Comparison of ENCODE assay signal across 22 cellular contexts in genomic region chr20:35007413-35007812, GRCh38. TPM values are rescaled to one million over a fixed set of nuclear protein-coding genes. Genes with fewer than 3 reads are reported as not detected.
A peak's percentile ranks its signal among the peaks of the same experiment; 100 is the strongest.
DNase-seq lines count a peak whose midpoint lies in the region; ATAC-seq and TF ChIP-seq lines count a peak whose summit lies in the region.
"Had no signal": no experiment of that assay in that cellular context is flagged by ENCODE, and none has a peak within 500 bp of the region (broad histone marks: within the 10 kb centered on the region; RNA-seq: fewer than 3 reads in every experiment).

No MANE protein-coding gene starts in this region.

- DNase-seq in breast epithelium (ENCODE audit: low spot score in 2 of 2): no peak
- no peak for DNase-seq in mammary epithelial cell
- peak; percentile 28 for DNase-seq in Right ventricle myocardium superior
- no peak for DNase-seq in neuronal stem cell (ENCODE audit: low spot score)
- DNase-seq in uterus: peak; percentile 9
- no peak for DNase-seq in retina
- DNase-seq: erythroblast; foreskin keratinocyte; hypothalamus; naive thymus-derived CD4-positive, alpha-beta T cell; NCI-H1092; NCI-H1930; NCI-H446; NK-92 treated with Interleukin-12 subunit alpha and Interleukin-12 subunit beta, amount 100 ng/mL, for 24 hours; small intestine; stimulated activated CD4-positive, alpha-beta T cell treated with anti-CD3 and anti-CD28 coated beads, Interleukin-2, amount 100 ng/mL, for 48 hours; stomach had no signal

- H2BK5ac ChIP-seq in neuronal stem cell (ENCODE audit: low read length): no peak overlapping the region

- no TSS peak for BruUV-seq in mammary epithelial cell (replicated peaks; lab: Mats Ljungman, UMichigan)

- no peak overlapping the region for H3K18ac ChIP-seq in neuronal stem cell (ENCODE audit: low read length)

- H3K14ac ChIP-seq in neuronal stem cell (ENCODE audit: low read length): no peak overlapping the region

- H2AK5ac ChIP-seq in neuronal stem cell (ENCODE audit: low read depth, low read length): no peak overlapping the region

- no peak overlapping the region for H2BK15ac ChIP-seq in neuronal stem cell (ENCODE audit: low read length)

- no peak overlapping the region for H2AFZ ChIP-seq in mammary epithelial cell (ENCODE audit: low read depth, low read length)
- no peak overlapping the region for H2AFZ ChIP-seq in neuronal stem cell (ENCODE audit: low read length)

- no peaks in the 10 kb centered on the region for H4K20me1 ChIP-seq in mammary epithelial cell (ENCODE audit: insufficient read depth, low read length)

- H4K91ac ChIP-seq in neuronal stem cell (ENCODE audit: low read depth, low read length, poor library complexity): no peak overlapping the region

- H3K9me3 ChIP-seq in breast epithelium (no peaks in the 10 kb centered on the region), mammary epithelial cell (replicated peaks; ENCODE audit: insufficient read depth, low read length) (no peaks in the 10 kb centered on the region), neuronal stem cell (replicated peaks in 1 of 2; ENCODE audit: control insufficient read depth in 2 of 2, insufficient read depth in 1 of 2, low read depth in 1 of 2, low read length in 2 of 2) (no peaks in the 10 kb centered on the region), uterus (no peaks in the 10 kb centered on the region)
- H3K9me3 ChIP-seq: BLaER1 treated with 17β-estradiol and CSF1 and Interleukin-3, amounts not matched to agents 10 nM and 100 nM; stomach had no signal

- peak overlapping the region; percentile 34 for H3K23ac ChIP-seq in neuronal stem cell (ENCODE audit: low read depth, low read length, poor library complexity)

- peak; percentile 3 for ATAC-seq in Right ventricle myocardium superior (ENCODE audit: poor library complexity)
- no peak for ATAC-seq in HG03521 (IDR thresholded peaks at IDR 0.05; ENCODE audit: unreplicated experiment)
- ATAC-seq in GM18498 (IDR thresholded peaks at IDR 0.05; ENCODE audit: unreplicated experiment): no peak
- ATAC-seq: activated CD4-positive, CD25-positive, alpha-beta regulatory T cell treated with anti-CD3 and anti-CD28 coated beads, Interleukin-2, amount 50 U/mL, for 24 hours; foreskin keratinocyte; naive thymus-derived CD4-positive, alpha-beta T cell; SK-N-SH treated with all-trans-retinoic acid at 6 μM for 48 hours had no signal

- no peak overlapping the region for H2BK120ac ChIP-seq in neuronal stem cell (ENCODE audit: low read depth, low read length)

- H2BK12ac ChIP-seq in neuronal stem cell (ENCODE audit: low read length): no peak overlapping the region

- H3K4ac ChIP-seq in neuronal stem cell (ENCODE audit: low read length): no peak overlapping the region

- in situ Hi-C loops in mammary epithelial cell (cut with MboI; ENCODE audit: low sequenced_read_pairs in 2 of 2): no loop called here

- CTCF ChIA-PET in mammary epithelial cell (lab: Charles Lee; ENCODE audit: low non-redundant PET): no interaction called here

- no peak overlapping the region for H4K8ac ChIP-seq in neuronal stem cell (ENCODE audit: low read depth, low read length)

- dilution Hi-C loops in mammary epithelial cell (cut with HindIII; ENCODE audit: low sequenced_read_pairs): no loop called here

- no peaks in the 10 kb centered on the region for H3K27me3 ChIP-seq in breast epithelium
- no peaks in the 10 kb centered on the region for H3K27me3 ChIP-seq in mammary epithelial cell (ENCODE audit: insufficient read depth, low read length)
- H3K27me3 ChIP-seq in neuronal stem cell (ENCODE audit: control insufficient read depth in 3 of 3, insufficient read depth in 3 of 3, low read depth in 1 of 3, low read length in 3 of 3): no peaks in the 10 kb centered on the region
- no peaks in the 10 kb centered on the region for H3K27me3 ChIP-seq in uterus
- H3K27me3 ChIP-seq: BLaER1 treated with 17β-estradiol and CSF1 and Interleukin-3, amounts not matched to agents 10 nM and 100 nM; foreskin keratinocyte; stomach had no signal

- TF ChIP-seq POLR2A in breast epithelium (IDR thresholded peaks at IDR 0.05) (no peak), uterus (IDR thresholded peaks at IDR 0.05) (no peak)

- no peaks in the 10 kb centered on the region for H3K4me1 ChIP-seq in breast epithelium
- no peaks in the 10 kb centered on the region for H3K4me1 ChIP-seq in mammary epithelial cell (ENCODE audit: insufficient read depth, low read length)
- no peaks in the 10 kb centered on the region for H3K4me1 ChIP-seq in neuronal stem cell (ENCODE audit: control insufficient read depth in 2 of 2, insufficient read depth in 1 of 2, low read depth in 1 of 2, low read length in 2 of 2)
- H3K4me1 ChIP-seq in uterus: no peaks in the 10 kb centered on the region
- H3K4me1 ChIP-seq: foreskin keratinocyte had no signal

- peaks cover 4% of the 10 kb centered on the region for H3K79me1 ChIP-seq in neuronal stem cell (ENCODE audit: low read depth, low read length)

- H3K36me3 ChIP-seq in breast epithelium (peaks cover 32% of the 10 kb centered on the region), mammary epithelial cell (ENCODE audit: insufficient read depth, low read length) (peaks cover 38% of the 10 kb centered on the region), neuronal stem cell (replicated peaks in 1 of 2; ENCODE audit: control insufficient read depth in 2 of 2, insufficient read depth in 2 of 2, low read length in 2 of 2) (peaks cover 78 to 97% of the 10 kb centered on the region in 2 donors), uterus (no peaks in the 10 kb centered on the region)

- H3K9ac ChIP-seq in mammary epithelial cell (ENCODE audit: insufficient read depth, low read length): no peak overlapping the region
- no peak overlapping the region for H3K9ac ChIP-seq in neuronal stem cell (ENCODE audit: low read depth, low read length, poor library complexity)
- H3K9ac ChIP-seq: BLaER1 treated with 17β-estradiol and CSF1 and Interleukin-3, amounts not matched to agents 10 nM and 100 nM had no signal

- no peaks in the 10 kb centered on the region for H3K79me2 ChIP-seq in mammary epithelial cell (ENCODE audit: insufficient read depth, low read length)

- intact Hi-C loops in breast epithelium (cut with DNase I; ENCODE audit: low total_unique reads) (no loop called here), mammary epithelial cell (cut with micrococcal nuclease) (no loop called here), Right ventricle myocardium superior (cut with DNase I) (loop anchor here (5.0 kb wide), 1 partner anchor 135 kb away; the partner anchor contains the start of gene GGT7), uterus (cut with DNase I; ENCODE audit: low total_unique reads) (no loop called here)

- H3K4me3 ChIP-seq in breast epithelium (no peak overlapping the region), mammary epithelial cell (replicated peaks in 1 of 3; ENCODE audit: insufficient read depth in 1 of 3, low read depth in 2 of 3, low read length in 3 of 3) (no peak overlapping the region), neuronal stem cell (ENCODE audit: low read length in 2 of 2) (no peak overlapping the region), uterus (no peak overlapping the region)
- H3K4me3 ChIP-seq: BLaER1 treated with 17β-estradiol and CSF1 and Interleukin-3, amounts not matched to agents 10 nM and 100 nM; stomach had no signal

- H3K4me2 ChIP-seq in mammary epithelial cell (ENCODE audit: insufficient read depth, low read depth, low read length): no peak overlapping the region
- no peak overlapping the region for H3K4me2 ChIP-seq in neuronal stem cell (ENCODE audit: insufficient read depth, low read length, poor library complexity, severe bottlenecking)
- H3K4me2 ChIP-seq: BLaER1 treated with 17β-estradiol and CSF1 and Interleukin-3, amounts not matched to agents 10 nM and 100 nM had no signal

- WGBS in mammary epithelial cell (ENCODE audit: low coverage, missing lambda C conversion rate): 78% methylated on average over 9 of the region's 9 CpGs
- WGBS in neuronal stem cell (ENCODE audit: extremely low coverage in 2 of 2, insufficient read length in 2 of 2, insufficient replicate concordance in 1 of 2), 2 donors: no CpG with 5 or more reads among the region's 9 CpGs

- H3K27ac ChIP-seq in breast epithelium: peak overlapping the region; percentile 19 to 27
- no peak overlapping the region for H3K27ac ChIP-seq in mammary epithelial cell (ENCODE audit: insufficient read depth, low read depth, low read length)
- H3K27ac ChIP-seq in neuronal stem cell (replicated peaks; ENCODE audit: low read length): no peak overlapping the region
- no peak overlapping the region for H3K27ac ChIP-seq in uterus
- H3K27ac ChIP-seq: BLaER1 treated with 17β-estradiol and CSF1 and Interleukin-3, amounts not matched to agents 10 nM and 100 nM; foreskin keratinocyte; stomach had no signal

- no peak for TF ChIP-seq CTCF in breast epithelium (IDR thresholded peaks at IDR 0.05)
- no peak for TF ChIP-seq CTCF in mammary epithelial cell (conservative IDR thresholded peaks at IDR 0.05 in 1 of 2, IDR thresholded peaks at IDR 0.05 in 1 of 2; ENCODE audit: extremely low read depth in 1 of 2, insufficient read depth in 1 of 2, low read depth in 1 of 2, low read length in 2 of 2)
- TF ChIP-seq CTCF in uterus (IDR thresholded peaks at IDR 0.05): no peak

RNA-seq across cellular contexts. Expression of gene MYH7B, which starts 51.7 kb away (rescaled TPM):
- total RNA-seq in breast epithelium (1 to 10 TPM in 1 of 3 donors, under 1 TPM in 2; 0.66 to 1.1 (median 0.73) TPM), mammary epithelial cell (under 1 TPM; under 0.01 to 0.28 TPM), Right ventricle myocardium superior (222 TPM), uterus (1 to 10 TPM in 1 of 4 donors, under 1 TPM in 2, not detected in 1; 0.41 to 3.0 (median 0.51) TPM)
- polyA plus RNA-seq in mammary epithelial cell: 0.11 TPM
- polyA minus RNA-seq in mammary epithelial cell: not detected
- polyA plus RNA-seq in neuronal stem cell (2013, experiment 1 of 2): 0.35 TPM
- polyA plus RNA-seq in neuronal stem cell (2013, experiment 2 of 2): 0.42 TPM

RNA-seq across cellular contexts. Expression of gene GSS, which starts 51.8 kb away (rescaled TPM):
- 10 to 100 TPM; 33.4 to 61.9 (median 53.7) TPM for total RNA-seq in breast epithelium
- total RNA-seq in mammary epithelial cell: 100 to 1,000 TPM; 102 to 115 TPM
- 127 TPM for polyA plus RNA-seq in mammary epithelial cell
- 147 TPM for polyA minus RNA-seq in mammary epithelial cell
- 15.7 TPM for total RNA-seq in Right ventricle myocardium superior
- polyA plus RNA-seq in neuronal stem cell (2013, experiment 1 of 2): 37.0 TPM
- 37.4 TPM for polyA plus RNA-seq in neuronal stem cell (2013, experiment 2 of 2)
- total RNA-seq in uterus: 10 to 100 TPM in 3 of 4 donors, 1 to 10 TPM in 1; 3.8 to 47.2 (median 16.5) TPM

Comparison
In these comparisons a context has a peak if more than half of its experiments do, and no peak if none do; other contexts are left out.
1. H3K27ac ChIP-seq: peak in breast epithelium (2 of 2); none in mammary epithelial cell (single experiment), neuronal stem cell (single experiment) and uterus (0 of 2).
2. DNase-seq: peak in Right ventricle myocardium superior (single experiment) and uterus (2 of 2); none in breast epithelium (0 of 2), mammary epithelial cell (single experiment), neuronal stem cell (single experiment) and retina (single experiment).
3. RNA of gene MYH7B, which starts 51.7 kb away (total RNA-seq): 222 TPM in Right ventricle myocardium superior (single experiment); 0.66 to 1.1 TPM in breast epithelium, 0.41 to 3.0 TPM in uterus and under 0.01 to 0.28 TPM in mammary epithelial cell; every median in the first group is over 10 times any median in the second.